ENCODE assay signal across 8 cellular contexts in genomic region chr17:81239714-81240555, GRCh38. TPM values are rescaled to one million over a fixed set of nuclear protein-coding genes. Genes with fewer than 3 reads are reported as not detected.
DNase-seq lines count a peak whose midpoint lies in the region; ATAC-seq and TF ChIP-seq lines count a peak whose summit lies in the region.

No MANE protein-coding gene starts in this region.

- peak overlapping the region; percentile 89 to 99 (median 94) for H3K4me2 ChIP-seq in BLaER1 treated with 17β-estradiol and CSF1 and Interleukin-3, amounts not matched to agents 10 nM and 100 nM

- peak overlapping the region; percentile 88 to 96 (median 92) for H3K9ac ChIP-seq in BLaER1 treated with 17β-estradiol and CSF1 and Interleukin-3, amounts not matched to agents 10 nM and 100 nM

- H3K9me3 Mint-ChIP-seq in osteocyte (ENCODE audit: unreplicated experiment) = no peaks in the 10 kb centered on the region

- H3K4me1 ChIP-seq in BLaER1 treated with 17β-estradiol and CSF1 and Interleukin-3, amounts not matched to agents 10 nM and 100 nM = peaks cover 38 to 54% (median 51%) of the 10 kb centered on the region in 10 experiments

- no peaks in the 10 kb centered on the region for H3K27me3 Mint-ChIP-seq in osteocyte (ENCODE audit: unreplicated experiment)

- peaks cover 3% of the 10 kb centered on the region for H3K36me3 Mint-ChIP-seq in osteocyte (ENCODE audit: unreplicated experiment)

- H3K27me3 ChIP-seq in BLaER1 treated with 17β-estradiol and CSF1 and Interleukin-3, amounts not matched to agents 10 nM and 100 nM = no peaks in the 10 kb centered on the region

- peak; percentile 1 for ATAC-seq in HG03097 (IDR thresholded peaks at IDR 0.05; ENCODE audit: low FRiP score, unreplicated experiment)

- TF ChIP-seq CTCF in epithelial cell of proximal tubule (conservative IDR thresholded peaks at IDR 0.05; ENCODE audit: low read depth, low read length) (no peak), osteocyte (IDR thresholded peaks at IDR 0.05) (no peak)

- peak overlapping the region; percentile 83 to 99 (median 95) for H3K4me3 ChIP-seq in BLaER1 treated with 17β-estradiol and CSF1 and Interleukin-3, amounts not matched to agents 10 nM and 100 nM
- H3K4me3 ChIP-seq in epithelial cell of proximal tubule (ENCODE audit: low read depth, low read length) = peak overlapping the region; percentile 94

- H3K27ac Mint-ChIP-seq in osteocyte (ENCODE audit: unreplicated experiment) = peak overlapping the region; percentile 93

- H3K4me1 Mint-ChIP-seq in osteocyte (ENCODE audit: unreplicated experiment) = peaks cover 26% of the 10 kb centered on the region

- peak overlapping the region; percentile 92 for H3K4me3 Mint-ChIP-seq in osteocyte (ENCODE audit: unreplicated experiment)

- DNase-seq in activated CD4-positive, alpha-beta T cell treated with anti-CD3 and anti-CD28 coated beads, Interleukin-2, amount 50 U/mL, for 24 hours (ENCODE audit: low read depth in 1 of 2, low spot score in 1 of 2) = peak; percentile 33 to 49
- DNase-seq in epithelial cell of proximal tubule (ENCODE audit: low read depth) (no peak), osteocyte (ENCODE audit: extremely low spot score, unreplicated experiment) (no peak), OCI-M2 (lab: John Stamatoyannopoulos, UW; ENCODE audit: unreplicated experiment) (no peak), DMS79 (lab: John Stamatoyannopoulos, UW) (no peak), NCI-H748 (lab: John Stamatoyannopoulos, UW; ENCODE audit: unreplicated experiment) (no peak)

- peak overlapping the region; percentile 65 to 94 (median 91) for H3K27ac ChIP-seq in BLaER1 treated with 17β-estradiol and CSF1 and Interleukin-3, amounts not matched to agents 10 nM and 100 nM

- H3K9me3 ChIP-seq in BLaER1 treated with 17β-estradiol and CSF1 and Interleukin-3, amounts not matched to agents 10 nM and 100 nM (replicated peaks in 1 of 11) = no peaks in the 10 kb centered on the region

- H4K20me1 ChIP-seq in BLaER1 treated with 17β-estradiol and CSF1 and Interleukin-3, amounts not matched to agents 10 nM and 100 nM = peaks cover 33 to 88% (median 71%) of the 10 kb centered on the region in 11 experiments; a peak in 21 of 22 replicates

- peaks cover 12 to 46% (median 30%) of the 10 kb centered on the region in 11 experiments; a peak in 21 of 22 replicates for H3K36me3 ChIP-seq in BLaER1 treated with 17β-estradiol and CSF1 and Interleukin-3, amounts not matched to agents 10 nM and 100 nM

RNA-seq across cellular contexts. Expression of gene NDUFAF8, which starts 0.8 kb away (rescaled TPM):
- 51.9 and 72.3 TPM in 2 replicates for total RNA-seq in epithelial cell of proximal tubule
- total RNA-seq in osteocyte = 38.9 and 42.4 TPM in 2 replicates

RNA-seq across cellular contexts. Expression of gene TEPSIN, which starts 1.1 kb away (rescaled TPM):
- total RNA-seq in epithelial cell of proximal tubule = 24.2 and 37.3 TPM in 2 replicates
- total RNA-seq in osteocyte = 39.2 and 42.3 TPM in 2 replicates

RNA-seq across cellular contexts. Expression of gene CEP131, which starts 17.2 kb away (rescaled TPM):
- total RNA-seq in epithelial cell of proximal tubule = 22.0 and 28.7 TPM in 2 replicates
- 12.2 and 13.8 TPM in 2 replicates for total RNA-seq in osteocyte

RNA-seq across cellular contexts. Expression of gene SLC38A10, which starts 55.2 kb away (rescaled TPM):
- total RNA-seq in epithelial cell of proximal tubule = 67.1 and 71.6 TPM in 2 replicates
- total RNA-seq in osteocyte = 120 TPM in 2 replicates

Comparison
In these comparisons a context has a peak if more than half of its experiments do, and no peak if none do; other contexts are left out.
1. DNase-seq: peak in activated CD4-positive, alpha-beta T cell treated with anti-CD3 and anti-CD28 coated beads, Interleukin-2, amount 50 U/mL, for 24 hours (2 of 2); none in epithelial cell of proximal tubule (single experiment), osteocyte (single experiment), OCI-M2 (single experiment), DMS79 (single experiment) and NCI-H748 (single experiment).